In genomic region chrX:153708415-153708814, GRCh38 we compare ENCODE assay signal across 9 cellular contexts. TPM values are rescaled to one million over a fixed set of nuclear protein-coding genes. Genes with fewer than 3 reads are reported as not detected.
A peak's percentile ranks its signal among the peaks of the same experiment; 100 is the strongest.
DNase-seq lines count a peak whose midpoint lies in the region; ATAC-seq, FAIRE-seq and TF ChIP-seq lines count a peak whose summit lies in the region.
"Had no signal": no experiment of that assay in that cellular context is flagged by ENCODE, and none has a peak within 500 bp of the region (broad histone marks: within the 10 kb centered on the region; RNA-seq: fewer than 3 reads in every experiment).

No MANE protein-coding gene starts in this region.

- no peaks in the 10 kb centered on the region for H3K27me3 ChIP-seq in cardiac muscle cell

- H3K27ac ChIP-seq in cardiac muscle cell = peak overlapping the region; percentile 57

- H3K36me3 Mint-ChIP-seq in activated naive CD4-positive, alpha-beta T cell treated with anti-CD3 and anti-CD28 coated beads, Interleukin-2, amount 50 U/mL, for 72 hours = no peaks in the 10 kb centered on the region

- peak overlapping the region in 1 of 2 donors; percentile 68 for H3K27ac Mint-ChIP-seq in activated naive CD4-positive, alpha-beta T cell treated with anti-CD3 and anti-CD28 coated beads, Interleukin-2, amount 50 U/mL, for 72 hours

- peaks cover 8% of the 10 kb centered on the region for H3K4me1 ChIP-seq in cardiac muscle cell (ENCODE audit: low read depth)

- peak; percentile 46 to 47 for DNase-seq in AML-193 (lab: John Stamatoyannopoulos, UW)
- DNase-seq in NCI-H69 (lab: John Stamatoyannopoulos, UW) = peak; percentile 28
- peak in 1 of 2 donors; percentile 45 for DNase-seq in activated naive CD4-positive, alpha-beta T cell treated with anti-CD3 and anti-CD28 coated beads, Interleukin-2, amount 50 U/mL, for 72 hours (ENCODE audit: low spot score in 2 of 2)
- peak; percentile 70 to 78 for DNase-seq in cardiac muscle cell (ENCODE audit: low read depth in 1 of 2, low spot score in 1 of 2)
- DNase-seq in pulmonary artery endothelial cell (ENCODE audit: low read depth, low spot score) = peak; percentile 54
- no peak for DNase-seq in OCI-M2 (lab: John Stamatoyannopoulos, UW; ENCODE audit: unreplicated experiment)
- no peak for DNase-seq in GM19239 (ENCODE audit: insufficient read length, low spot score)

- H3K4me3 ChIP-seq in cardiac muscle cell = no peak overlapping the region

- peak; percentile 61 for TF ChIP-seq CTCF in cardiac muscle cell (IDR thresholded peaks at IDR 0.05; ENCODE audit: low read depth, low read length)

- peak; percentile 58 for ATAC-seq in GM19351 (IDR thresholded peaks at IDR 0.05; ENCODE audit: unreplicated experiment)
- peak; percentile 80 to 89 for ATAC-seq in activated naive CD4-positive, alpha-beta T cell treated with anti-CD3 and anti-CD28 coated beads, Interleukin-2, amount 50 U/mL, for 72 hours

- FAIRE-seq in GM19239 (lab: Jason Lieb, UNC) = no peak
- FAIRE-seq: islet of Langerhans had no signal

- no peaks in the 10 kb centered on the region for H3K9me3 Mint-ChIP-seq in activated naive CD4-positive, alpha-beta T cell treated with anti-CD3 and anti-CD28 coated beads, Interleukin-2, amount 50 U/mL, for 72 hours

- no peaks in the 10 kb centered on the region for H3K9me3 ChIP-seq in cardiac muscle cell (ENCODE audit: low read depth)

- no peaks in the 10 kb centered on the region for H3K36me3 ChIP-seq in cardiac muscle cell

RNA-seq across cellular contexts. Expression of gene BCAP31, which starts 15.8 kb away (rescaled TPM):
- total RNA-seq in activated naive CD4-positive, alpha-beta T cell treated with anti-CD3 and anti-CD28 coated beads, Interleukin-2, amount 50 U/mL, for 72 hours = 10 to 100 TPM; 67.4 to 92.7 TPM
- total RNA-seq in cardiac muscle cell (74.7 and 94.0 TPM in 2 replicates), pulmonary artery endothelial cell (304 and 323 TPM in 2 replicates)
- polyA plus RNA-seq in cardiac muscle cell = 189 and 269 TPM in 2 replicates

RNA-seq across cellular contexts. Expression of gene ABCD1, which starts 16.2 kb away (rescaled TPM):
- 1 to 10 TPM; 5.6 to 6.7 TPM for total RNA-seq in activated naive CD4-positive, alpha-beta T cell treated with anti-CD3 and anti-CD28 coated beads, Interleukin-2, amount 50 U/mL, for 72 hours
- total RNA-seq in cardiac muscle cell (23.8 and 28.7 TPM in 2 replicates), pulmonary artery endothelial cell (9.5 and 9.6 TPM in 2 replicates)
- polyA plus RNA-seq in cardiac muscle cell = 14.6 and 15.3 TPM in 2 replicates

RNA-seq across cellular contexts. Expression of gene SLC6A8, which starts 20.7 kb away (rescaled TPM):
- 1 to 10 TPM in 1 of 2 donors, under 1 TPM in 1; 0.16 to 2.2 TPM for total RNA-seq in activated naive CD4-positive, alpha-beta T cell treated with anti-CD3 and anti-CD28 coated beads, Interleukin-2, amount 50 U/mL, for 72 hours
- total RNA-seq in cardiac muscle cell (23.7 and 29.0 TPM in 2 replicates), pulmonary artery endothelial cell (8.6 and 15.9 TPM in 2 replicates)
- 35.8 and 37.3 TPM in 2 replicates for polyA plus RNA-seq in cardiac muscle cell

RNA-seq across cellular contexts. Expression of gene PNCK, which starts 34.8 kb away (rescaled TPM):
- 1 to 10 TPM; 1.0 to 2.9 TPM for total RNA-seq in activated naive CD4-positive, alpha-beta T cell treated with anti-CD3 and anti-CD28 coated beads, Interleukin-2, amount 50 U/mL, for 72 hours
- total RNA-seq in cardiac muscle cell = 19.4 and 23.5 TPM in 2 replicates
- polyA plus RNA-seq in cardiac muscle cell = 14.5 and 25.5 TPM in 2 replicates
- not detected in 2 replicates for total RNA-seq in pulmonary artery endothelial cell

RNA-seq across cellular contexts. Expression of gene PLXNB3, which starts 55.6 kb away (rescaled TPM):
- 1 to 10 TPM; 1.5 to 3.2 TPM for total RNA-seq in activated naive CD4-positive, alpha-beta T cell treated with anti-CD3 and anti-CD28 coated beads, Interleukin-2, amount 50 U/mL, for 72 hours
- 0.48 and 0.85 TPM in 2 replicates for total RNA-seq in cardiac muscle cell
- polyA plus RNA-seq in cardiac muscle cell = 0.34 and 1.4 TPM in 2 replicates
- total RNA-seq in pulmonary artery endothelial cell = 3.9 and 5.5 TPM in 2 replicates

Comparison
In these comparisons a context has a peak if more than half of its experiments do, and no peak if none do; other contexts are left out.
1. DNase-seq: peak in AML-193 (2 of 2), NCI-H69 (single experiment), cardiac muscle cell (2 of 2) and pulmonary artery endothelial cell (single experiment); none in OCI-M2 (single experiment) and GM19239 (single experiment).